In genomic region chr16:84607061-84607460, GRCh38 we compare ENCODE assay signal across 13 cellular contexts. TPM values are rescaled to one million over a fixed set of nuclear protein-coding genes. Genes with fewer than 3 reads are reported as not detected.
DNase-seq lines count a peak whose midpoint lies in the region; ATAC-seq, FAIRE-seq and TF ChIP-seq lines count a peak whose summit lies in the region.
"Had no signal": no experiment of that assay in that cellular context is flagged by ENCODE, and none has a peak within 500 bp of the region (broad histone marks: within the 10 kb centered on the region; RNA-seq: fewer than 3 reads in every experiment).

No MANE protein-coding gene starts in this region.

- H3K27ac Mint-ChIP-seq in CD4-positive, alpha-beta T cell, result peak overlapping the region; percentile 88
- H3K27ac Mint-ChIP-seq in IgD-negative memory B cell, result peak overlapping the region; percentile 79 to 98 (median 97)
- H3K27ac Mint-ChIP-seq in progenitor cell of endocrine pancreas, result peak overlapping the region; percentile 15

- RAD21 ChIA-PET in GM12878 (lab: Charles Lee; ENCODE audit: unreplicated experiment), result interaction anchor here (1.0 to 13.6 kb wide), 5 partner anchors 9 to 93 kb away, joined by 5 to 224 read pairs (median 22); partner anchors contain the start of gene COTL1

- H3K4me1 ChIP-seq in GM12878 (ENCODE audit: control insufficient read depth, insufficient read depth, low read length), result peaks cover 66% of the 10 kb centered on the region

- H3K4me3 Mint-ChIP-seq in CD4-positive, alpha-beta T cell, result peak overlapping the region; percentile 71
- peak overlapping the region in 3 of 4 donors; percentile 79 to 88 (median 86) for H3K4me3 Mint-ChIP-seq in IgD-negative memory B cell
- H3K4me3 Mint-ChIP-seq in progenitor cell of endocrine pancreas (ENCODE audit: low read depth), result no peak overlapping the region

- H3K9me3 Mint-ChIP-seq in CD4-positive, alpha-beta T cell, result no peaks in the 10 kb centered on the region
- peaks cover 0 to 11% (median 1%) of the 10 kb centered on the region in 3 donors for H3K9me3 Mint-ChIP-seq in IgD-negative memory B cell
- peaks cover 3% of the 10 kb centered on the region for H3K9me3 Mint-ChIP-seq in progenitor cell of endocrine pancreas (ENCODE audit: low read depth)

- H3K36me3 ChIP-seq in GM12878 (ENCODE audit: control insufficient read depth in 2 of 2, insufficient read depth in 2 of 2, low read length in 1 of 2), result peaks cover 10 to 18% of the 10 kb centered on the region in 2 experiments; a peak in 3 of 4 replicates

- no peak for DNase-seq in CD4-positive, alpha-beta T cell
- DNase-seq in GM12878 (ENCODE audit: low read depth, low spot score), result no peak
- no peak for DNase-seq in progenitor cell of endocrine pancreas (ENCODE audit: low spot score, unreplicated experiment)
- no peak for DNase-seq in effector CD4-positive, alpha-beta T cell
- no peak for DNase-seq in cortex of kidney (lab: John Stamatoyannopoulos, UW)
- DNase-seq: Caco-2, dorsolateral prefrontal cortex, mammary epithelial cell, NCI-H2081, NCI-H69 had no signal

- H3K9ac ChIP-seq in GM12878 (ENCODE audit: control insufficient read depth, insufficient read depth, low read length), result peak overlapping the region; percentile 55
- H3K9ac ChIP-seq: parathyroid adenoma had no signal

- WGBS in GM12878 (ENCODE audit: insufficient coverage, insufficient replicate concordance, low lambda C conversion rate, missing lambda C conversion rate), result 72% methylated on average over 13 of the region's 13 CpGs

- H3K4me3 ChIP-seq in GM12878, result peak overlapping the region; percentile 43; the same call in 1 of the 2 replicates
- H3K4me3 ChIP-seq: dorsolateral prefrontal cortex had no signal

- intact Hi-C loops in CD4-positive, alpha-beta T cell (cut with DNase I, micrococcal nuclease), result no loop called here
- intact Hi-C loops in GM12878 (cut with micrococcal nuclease; ENCODE audit: unreplicated experiment), result no loop called here

- TF ChIP-seq RAD21 in GM12878 (IDR thresholded peaks at IDR 0.05; ENCODE audit: insufficient read depth, low read depth, low read length), result no peak

- no peaks in the 10 kb centered on the region for H4K20me1 ChIP-seq in GM12878 (ENCODE audit: control insufficient read depth, insufficient read depth)

- TF ChIP-seq CTCF in CD4-positive, alpha-beta T cell (IDR thresholded peaks at IDR 0.05), result no peak
- TF ChIP-seq CTCF in GM12878 (IDR thresholded peaks at IDR 0.05 in 2 of 3, conservative IDR thresholded peaks at IDR 0.05 in 1 of 3; ENCODE audit: control insufficient read depth in 2 of 3, extremely low read depth in 1 of 3, insufficient read depth in 1 of 3, low read depth in 3 of 3, low read length in 3 of 3) (no peak), progenitor cell of endocrine pancreas (IDR thresholded peaks at IDR 0.05; ENCODE audit: unreplicated experiment) (no peak)

- no peak overlapping the region for H2AFZ ChIP-seq in GM12878 (ENCODE audit: control insufficient read depth, low read depth, low read length)
- H2AFZ ChIP-seq: parathyroid adenoma had no signal

- peaks cover 60% of the 10 kb centered on the region for H3K36me3 Mint-ChIP-seq in CD4-positive, alpha-beta T cell (ENCODE audit: low read depth)
- peaks cover 29% of the 10 kb centered on the region for H3K36me3 Mint-ChIP-seq in IgD-negative memory B cell
- H3K36me3 Mint-ChIP-seq in progenitor cell of endocrine pancreas (ENCODE audit: insufficient read depth), result peaks cover 5% of the 10 kb centered on the region

- SMC1A ChIA-PET in GM12878 (lab: Charles Lee; ENCODE audit: uncharacterized antibody, unreplicated experiment), result interaction anchor here (0.7 to 13.9 kb wide), 6 partner anchors 9 to 98 kb away, joined by 3 to 229 read pairs (median 6); partner anchors contain the start of gene COTL1

- H3K79me2 ChIP-seq in GM12878 (ENCODE audit: control insufficient read depth, insufficient read depth, low read length), result peaks cover 95% of the 10 kb centered on the region
- H3K79me2 ChIP-seq: parathyroid adenoma had no signal

- no peak for TF ChIP-seq EP300 in GM12878 (IDR thresholded peaks at IDR 0.05; ENCODE audit: borderline replicate concordance in 1 of 2, control insufficient read depth in 1 of 2, low read depth in 2 of 2, low read length in 2 of 2)

- CTCF ChIA-PET in CD4-positive, alpha-beta T cell (lab: Charles Lee), result interaction anchor here (0.6 to 0.9 kb wide), 2 partner anchors 15 to 16 kb away, joined by 3 read pairs; no protein-coding TSS in a partner anchor
- CTCF ChIA-PET in GM12878 (lab: Yijun Ruan, JAX), result interaction anchor here (1.3 to 2.7 kb wide), 4 partner anchors 9 to 15 kb away, joined by 3 to 9 read pairs (median 7); no protein-coding TSS in a partner anchor

- no peaks in the 10 kb centered on the region for H3K27me3 ChIP-seq in CD4-positive, alpha-beta T cell (ENCODE audit: control insufficient read depth, insufficient read depth, low read length)
- no peaks in the 10 kb centered on the region for H3K27me3 ChIP-seq in GM12878 (replicated peaks in 1 of 2; ENCODE audit: control insufficient read depth in 2 of 2, insufficient read depth in 2 of 2, low read length in 1 of 2)
- H3K27me3 ChIP-seq: dorsolateral prefrontal cortex had no signal

- in situ Hi-C loops in GM12878 (cut with MboI), result loop anchor here (10.0 to 25.0 kb wide), 2 partner anchors 652 to 955 kb away; partner anchors contain the start of gene OSGIN1

- H3K4me2 ChIP-seq in GM12878 (ENCODE audit: control insufficient read depth, insufficient read depth), result peak overlapping the region; percentile 92

- FAIRE-seq in GM12878 (lab: Jason Lieb, UNC), result no peak

- H3K9me3 ChIP-seq in CD4-positive, alpha-beta T cell (ENCODE audit: control insufficient read depth, low read length), result no peaks in the 10 kb centered on the region
- peaks cover 11% of the 10 kb centered on the region; the same call in 2 of the 3 replicates for H3K9me3 ChIP-seq in GM12878 (replicated peaks; ENCODE audit: control insufficient read depth, insufficient read depth, low read length)
- H3K9me3 ChIP-seq: Caco-2 had no signal

- H3K4me1 Mint-ChIP-seq in CD4-positive, alpha-beta T cell (ENCODE audit: low read depth), result peaks cover 89% of the 10 kb centered on the region
- H3K4me1 Mint-ChIP-seq in IgD-negative memory B cell (peaks cover 50 to 83% (median 81%) of the 10 kb centered on the region in 3 donors), progenitor cell of endocrine pancreas (ENCODE audit: low read depth) (peaks cover 7% of the 10 kb centered on the region)

- POLR2A ChIA-PET in CD4-positive, alpha-beta T cell (lab: Charles Lee), result interaction anchor here (1.0 to 11.1 kb wide), 7 partner anchors 8 to 93 kb away, joined by 3 to 135 read pairs (median 10); partner anchors contain the start of genes COTL1 and KLHL36
- POLR2A ChIA-PET in GM12878 (lab: Charles Lee), result interaction anchor here (0.5 to 16.2 kb wide), 8 partner anchors 7 to 320 kb away, joined by 3 to 214 read pairs (median 6); partner anchors contain the start of gene COTL1

- TF ChIP-seq POLR2A in GM12878 (IDR thresholded peaks at IDR 0.05; ENCODE audit: low read depth, low read length), result no peak

- no peak for ATAC-seq in CD4-positive, alpha-beta T cell (ENCODE audit: poor library complexity)
- no peak for ATAC-seq in GM12878
- no peak for ATAC-seq in GM19351 (IDR thresholded peaks at IDR 0.05; ENCODE audit: unreplicated experiment)

- no TSS peak for BruUV-seq in GM12878 (replicated peaks; lab: Mats Ljungman, UMichigan)

- H3K27ac ChIP-seq in CD4-positive, alpha-beta T cell (ENCODE audit: low read depth, low read length), result peak overlapping the region; percentile 51
- peak overlapping the region; percentile 63 for H3K27ac ChIP-seq in GM12878 (ENCODE audit: control insufficient read depth, insufficient read depth)
- H3K27ac ChIP-seq: parathyroid adenoma had no signal

- no peaks in the 10 kb centered on the region for H3K27me3 Mint-ChIP-seq in CD4-positive, alpha-beta T cell
- H3K27me3 Mint-ChIP-seq in IgD-negative memory B cell (no peaks in the 10 kb centered on the region), progenitor cell of endocrine pancreas (no peaks in the 10 kb centered on the region)

RNA-seq across cellular contexts. Expression of gene COTL1, which starts 10.8 kb away (rescaled TPM):
- total RNA-seq in CD4-positive, alpha-beta T cell, result 100 to 1,000 TPM; 179 to 181 TPM
- polyA plus RNA-seq in IgD-negative memory B cell (725 TPM), GM12878 (2011; rRNA removed) (136 and 205 TPM in 2 replicates), GM12878 (2014; fragmentation: Illumina TruSeq; extraction: Trizol) (257 and 493 TPM in 2 replicates), GM12878 (2014; fragmentation: Nextera tagmentation; extraction: Ambion mirVana) (100 to 1,000 TPM; 140 to 235 TPM), GM12878 (2014; rRNA removed) (382 and 423 TPM in 2 replicates), GM12878 (2016; fragmentation: Nextera tagmentation; extraction: Ambion mirVana) (100 to 1,000 TPM; 146 to 894 TPM)
- total RNA-seq in GM12878 (2013; cell fraction: nucleolus; rRNA removed), result 94.3 and 106 TPM in 2 replicates
- total RNA-seq in GM12878 (2014; rRNA removed) (417 and 464 TPM in 2 replicates), GM12878 (2014; rRNA removed; fragmentation: Illumina TruSeq; extraction: Trizol) (241 and 279 TPM in 2 replicates), GM12878 (2021) (675 and 688 TPM in 2 replicates), progenitor cell of endocrine pancreas (37.6 and 40.6 TPM in 2 replicates)
- 255 TPM for polyA plus RNA-seq in GM12878 (2011; ENCODE audit: low read depth)
- 261 and 288 TPM in 2 replicates for polyA plus RNA-seq in GM12878 (2011; cell fraction: cytosol; rRNA removed)
- 174 and 206 TPM in 2 replicates for polyA plus RNA-seq in GM12878 (2011; cell fraction: nucleus; rRNA removed)
- polyA plus RNA-seq in GM12878 (2012), result 331 and 436 TPM in 2 replicates
- 103 and 174 TPM in 2 replicates for polyA minus RNA-seq in GM12878 (2011; rRNA and poly(A)+ RNA removed)
- 77.1 and 81.1 TPM in 2 replicates for polyA minus RNA-seq in GM12878 (2011; cell fraction: cytosol; rRNA and poly(A)+ RNA removed)
- polyA minus RNA-seq in GM12878 (2011; cell fraction: nucleus; rRNA and poly(A)+ RNA removed), result 78.5 and 132 TPM in 2 replicates

RNA-seq across cellular contexts. Expression of gene KLHL36, which starts 41.2 kb away (rescaled TPM):
- total RNA-seq in CD4-positive, alpha-beta T cell, result 10 to 100 TPM; 76.6 to 78.6 TPM
- 34.1 TPM for polyA plus RNA-seq in IgD-negative memory B cell
- total RNA-seq in GM12878 (2013; cell fraction: nucleolus; rRNA removed), result 89.6 and 93.8 TPM in 2 replicates
- total RNA-seq in GM12878 (2014; rRNA removed), result 36.4 and 38.2 TPM in 2 replicates
- total RNA-seq in GM12878 (2014; rRNA removed; fragmentation: Illumina TruSeq; extraction: Trizol), result 16.2 and 16.7 TPM in 2 replicates
- 45.3 and 45.4 TPM in 2 replicates for total RNA-seq in GM12878 (2021)
- 12.7 TPM for polyA plus RNA-seq in GM12878 (2011; ENCODE audit: low read depth)
- polyA plus RNA-seq in GM12878 (2011; rRNA removed), result 19.6 and 26.4 TPM in 2 replicates
- 30.1 and 37.2 TPM in 2 replicates for polyA plus RNA-seq in GM12878 (2011; cell fraction: cytosol; rRNA removed)
- polyA plus RNA-seq in GM12878 (2011; cell fraction: nucleus; rRNA removed), result 76.3 and 77.8 TPM in 2 replicates
- polyA plus RNA-seq in GM12878 (2012), result 28.5 and 29.3 TPM in 2 replicates
- polyA plus RNA-seq in GM12878 (2014; fragmentation: Illumina TruSeq; extraction: Trizol), result 14.1 and 14.3 TPM in 2 replicates
- polyA plus RNA-seq in GM12878 (2014; fragmentation: Nextera tagmentation; extraction: Ambion mirVana), result 1 to 10 TPM; 2.6 to 2.7 TPM
- polyA plus RNA-seq in GM12878 (2014; rRNA removed), result 35.0 and 37.5 TPM in 2 replicates
- polyA plus RNA-seq in GM12878 (2016; fragmentation: Nextera tagmentation; extraction: Ambion mirVana), result 10 to 100 TPM; 12.9 to 16.8 TPM
- 40.7 and 65.6 TPM in 2 replicates for polyA minus RNA-seq in GM12878 (2011; rRNA and poly(A)+ RNA removed)
- 17.5 and 25.8 TPM in 2 replicates for polyA minus RNA-seq in GM12878 (2011; cell fraction: cytosol; rRNA and poly(A)+ RNA removed)
- 26.0 and 37.4 TPM in 2 replicates for polyA minus RNA-seq in GM12878 (2011; cell fraction: nucleus; rRNA and poly(A)+ RNA removed)
- total RNA-seq in progenitor cell of endocrine pancreas, result 43.2 and 46.7 TPM in 2 replicates

Comparison
In these comparisons a context has a peak if more than half of its experiments do, and no peak if none do; other contexts are left out.
1. H3K27ac Mint-ChIP-seq: peak in every context shown above with its lines; median percentile 97 in IgD-negative memory B cell; 88 in CD4-positive, alpha-beta T cell; 15 in progenitor cell of endocrine pancreas.